In the genomic region with DNA sequence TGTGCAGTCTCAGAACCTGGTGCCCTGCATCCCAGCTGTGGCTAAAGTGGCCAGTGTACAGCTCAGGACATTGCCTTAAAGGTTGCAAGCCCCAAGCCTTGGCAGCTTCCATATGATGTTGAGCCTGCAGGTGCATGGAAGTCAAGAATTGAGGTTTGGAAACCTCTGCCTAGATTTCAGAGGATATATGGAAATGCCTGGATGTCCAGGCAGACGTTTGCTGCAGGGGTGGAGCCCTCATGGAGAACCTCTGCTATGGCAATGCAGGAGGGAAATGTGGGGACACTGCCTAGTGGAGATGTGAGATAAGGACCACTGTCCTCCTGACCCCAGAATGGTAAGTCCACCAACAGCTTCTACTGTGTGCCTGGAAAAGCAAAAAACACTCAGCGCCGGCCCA, we compare ENCODE assay signal across 25 cellular contexts. TPM values are rescaled to one million over a fixed set of nuclear protein-coding genes. Genes with fewer than 3 reads are reported as not detected.
A peak's percentile ranks its signal among the peaks of the same experiment; 100 is the strongest.
DNase-seq lines count a peak whose midpoint lies in the region; ATAC-seq, FAIRE-seq and TF ChIP-seq lines count a peak whose summit lies in the region.
"Had no signal": no experiment of that assay in that cellular context is flagged by ENCODE, and none has a peak within 500 bp of the region (broad histone marks: within the 10 kb centered on the region; RNA-seq: fewer than 3 reads in every experiment).

No MANE protein-coding gene starts in this region.

- H2BK15ac ChIP-seq in neuronal stem cell (ENCODE audit: low read length) = no peak overlapping the region

- no peak overlapping the region for H3K4me2 ChIP-seq in neuronal stem cell (ENCODE audit: insufficient read depth, low read length, poor library complexity, severe bottlenecking)
- H3K4me2 ChIP-seq: BLaER1 had no signal

- H4K8ac ChIP-seq in neuronal stem cell (ENCODE audit: low read depth, low read length) = peak overlapping the region; percentile 7

- H3K27ac ChIP-seq in HEK293 (ENCODE audit: extremely low read depth, low read depth, low read length) (no peak overlapping the region), neuronal stem cell (replicated peaks; ENCODE audit: low read length) (no peak overlapping the region)
- H3K27ac ChIP-seq: BLaER1 had no signal

- no peak overlapping the region for H2BK120ac ChIP-seq in neuronal stem cell (ENCODE audit: low read depth, low read length)

- H3K4me1 ChIP-seq in HEK293 (ENCODE audit: control insufficient read depth, insufficient read depth, low read length) (no peaks in the 10 kb centered on the region), neuronal stem cell (ENCODE audit: control insufficient read depth in 2 of 2, insufficient read depth in 1 of 2, low read depth in 1 of 2, low read length in 2 of 2) (no peaks in the 10 kb centered on the region)
- H3K4me1 ChIP-seq: BE2C, BLaER1 had no signal

- no peak overlapping the region for H3K23ac ChIP-seq in neuronal stem cell (ENCODE audit: low read depth, low read length, poor library complexity)

- FAIRE-seq in HTR-8/SVneo (lab: Jason Lieb, UNC) = peak; percentile 77
- FAIRE-seq: A204.1, GM12878, GM12892, GM18507 had no signal

- no peak overlapping the region for H2BK5ac ChIP-seq in neuronal stem cell (ENCODE audit: low read length)

- no peak for DNase-seq in HTR-8/SVneo (ENCODE audit: insufficient read length, low spot score)
- no peak for DNase-seq in neuronal stem cell (ENCODE audit: low spot score)
- DNase-seq in NCI-H2196 treated with DMSO at 0.1 percent for 48 hours (lab: John Stamatoyannopoulos, UW; ENCODE audit: unreplicated experiment) = no peak
- DNase-seq: 8988T; ACHN; BE2C; C1 segment of cervical spinal cord; CD4-positive, alpha-beta memory T cell; CD4-positive, CD25-positive, alpha-beta regulatory T cell; CD8-positive, alpha-beta memory T cell; COR-L47; DMS 273 treated with DMSO at 0.1 percent for 48 hours; DMS153; DMS53; DMS79; DND-41; EL; GDM1 had no signal

- TF ChIP-seq CTCF in HEK293 (tag by site-specific recombination; IDR thresholded peaks at IDR 0.05) = no peak

- no peaks in the 10 kb centered on the region for H3K36me3 ChIP-seq in HEK293 (ENCODE audit: control insufficient read depth in 2 of 2, insufficient read depth in 1 of 2, low read length in 2 of 2)
- no peaks in the 10 kb centered on the region for H3K36me3 ChIP-seq in neuronal stem cell (replicated peaks in 1 of 2; ENCODE audit: control insufficient read depth in 2 of 2, insufficient read depth in 2 of 2, low read length in 2 of 2)
- H3K36me3 ChIP-seq: BE2C had no signal

- no peak for ATAC-seq in GM19452 (IDR thresholded peaks at IDR 0.05; ENCODE audit: unreplicated experiment)
- ATAC-seq: GM12878 had no signal

- H2AK5ac ChIP-seq in neuronal stem cell (ENCODE audit: low read depth, low read length) = no peak overlapping the region

- no peaks in the 10 kb centered on the region for H3K79me1 ChIP-seq in neuronal stem cell (ENCODE audit: low read depth, low read length)

- no CpG with 5 or more reads among the region's 3 CpGs for WGBS in neuronal stem cell (ENCODE audit: extremely low coverage in 2 of 2, insufficient read length in 2 of 2, insufficient replicate concordance in 1 of 2), 2 donors

- no peak overlapping the region for H3K14ac ChIP-seq in neuronal stem cell (ENCODE audit: low read length)

- POLR2A ChIA-PET in HEK293 (lab: Yijun Ruan, JAX) = no interaction called here

- H3K9me3 ChIP-seq in HEK293 (ENCODE audit: control insufficient read depth, insufficient read depth, low read depth, low read length) (no peaks in the 10 kb centered on the region), neuronal stem cell (replicated peaks in 1 of 2; ENCODE audit: control insufficient read depth in 2 of 2, insufficient read depth in 1 of 2, low read depth in 1 of 2, low read length in 2 of 2) (peaks cover 9 to 10% of the 10 kb centered on the region in 2 donors)
- H3K9me3 ChIP-seq: BE2C had no signal

- no peak overlapping the region for H3K9ac ChIP-seq in neuronal stem cell (ENCODE audit: low read depth, low read length, poor library complexity)
- H3K9ac ChIP-seq: BLaER1 had no signal

- CTCF ChIA-PET in HEK293 (lab: Yijun Ruan, JAX) = interaction anchor here (0.6 kb wide), 1 partner anchor 13 kb away, joined by 3 read pairs; no protein-coding TSS in a partner anchor

- H2BK12ac ChIP-seq in neuronal stem cell (ENCODE audit: low read length) = no peak overlapping the region

- no peak overlapping the region for H3K18ac ChIP-seq in neuronal stem cell (ENCODE audit: low read length)

- no peak overlapping the region for H3K4me3 ChIP-seq in HEK293 (ENCODE audit: low read depth, low read length)
- H3K4me3 ChIP-seq in neuronal stem cell (ENCODE audit: low read length in 2 of 2) = no peak overlapping the region
- H3K4me3 ChIP-seq: BLaER1, GM12878 had no signal

- no peaks in the 10 kb centered on the region for H3K27me3 ChIP-seq in neuronal stem cell (ENCODE audit: control insufficient read depth in 3 of 3, insufficient read depth in 3 of 3, low read depth in 1 of 3, low read length in 3 of 3)
- H3K27me3 ChIP-seq: BE2C, BLaER1 had no signal

- H4K91ac ChIP-seq in neuronal stem cell (ENCODE audit: low read depth, low read length, poor library complexity) = no peak overlapping the region

- H3K4ac ChIP-seq in neuronal stem cell (ENCODE audit: low read length) = no peak overlapping the region

- H2AFZ ChIP-seq in neuronal stem cell (ENCODE audit: low read length) = no peak overlapping the region

TF ChIP-seq in HEK293, 187 proteins besides CTCF, POLR2A, EP300 and RAD21:
- TF ChIP-seq, protein P1, sequence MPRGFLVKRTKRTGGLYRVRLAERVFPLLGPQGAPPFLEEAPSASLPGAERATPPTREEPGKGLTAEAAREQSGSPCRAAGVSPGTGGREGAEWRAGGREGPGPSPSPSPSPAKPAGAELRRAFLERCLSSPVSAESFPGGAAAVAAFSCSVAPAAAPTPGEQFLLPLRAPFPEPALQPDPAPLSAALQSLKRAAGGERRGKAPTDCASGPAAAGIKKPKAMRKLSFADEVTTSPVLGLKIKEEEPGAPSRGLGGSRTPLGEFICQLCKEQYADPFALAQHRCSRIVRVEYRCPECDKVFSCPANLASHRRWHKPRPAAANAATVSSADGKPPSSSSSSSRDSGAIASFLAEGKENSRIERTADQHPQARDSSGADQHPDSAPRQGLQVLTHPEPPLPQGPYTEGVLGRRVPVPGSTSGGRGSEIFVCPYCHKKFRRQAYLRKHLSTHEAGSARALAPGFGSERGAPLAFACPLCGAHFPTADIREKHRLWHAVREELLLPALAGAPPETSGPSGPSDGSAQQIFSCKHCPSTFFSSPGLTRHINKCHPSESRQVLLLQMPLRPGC (tag by site-specific recombination; IDR thresholded peaks at IDR 0.05) = no peak
- TF ChIP-seq SETDB1 (IDR thresholded peaks at IDR 0.05; ENCODE audit: insufficient read length, low read length) (peak; percentile 47), ZFP41 (tag by site-specific recombination; IDR thresholded peaks at IDR 0.05; ENCODE audit: borderline replicate concordance) (no peak), ZEB2 (tag by site-specific recombination; IDR thresholded peaks at IDR 0.05) (no peak), ZNF585B (tag by site-specific recombination; IDR thresholded peaks at IDR 0.05) (0 out of 2 replicates have a peak, but pooled peaks have one; percentile 14)

RNA-seq across cellular contexts. Expression of gene CNIH1, which starts 17.9 kb away (rescaled TPM):
- polyA plus RNA-seq in neuronal stem cell (2013, experiment 1 of 2) = 141 TPM
- polyA plus RNA-seq in neuronal stem cell (2013, experiment 2 of 2) = 128 TPM

RNA-seq across cellular contexts. Expression of gene GMFB, which starts 29.7 kb away (rescaled TPM):
- polyA plus RNA-seq in neuronal stem cell (2013, experiment 1 of 2) = 54.7 TPM
- 55.2 TPM for polyA plus RNA-seq in neuronal stem cell (2013, experiment 2 of 2)

RNA-seq across cellular contexts. Expression of gene CGRRF1, which starts 50.6 kb away (rescaled TPM):
- 18.5 TPM for polyA plus RNA-seq in neuronal stem cell (2013, experiment 1 of 2)
- polyA plus RNA-seq in neuronal stem cell (2013, experiment 2 of 2) = 20.2 TPM
